ENCODE assay signal across 19 cellular contexts in genomic region chr5:1803192-1803591, GRCh38. TPM values are rescaled to one million over a fixed set of nuclear protein-coding genes. Genes with fewer than 3 reads are reported as not detected.
DNase-seq lines count a peak whose midpoint lies in the region; ATAC-seq and TF ChIP-seq lines count a peak whose summit lies in the region.
"Had no signal": no experiment of that assay in that cellular context is flagged by ENCODE, and none has a peak within 500 bp of the region (broad histone marks: within the 10 kb centered on the region; RNA-seq: fewer than 3 reads in every experiment).

No MANE protein-coding gene starts in this region.

- peaks cover 63% of the 10 kb centered on the region for H3K36me3 ChIP-seq in left ventricle myocardium inferior

- no peaks in the 10 kb centered on the region for H3K9me3 ChIP-seq in left ventricle myocardium inferior (replicated peaks)

- peak overlapping the region; percentile 53 to 98 (median 98) for H3K4me3 Mint-ChIP-seq in T-cell
- peak overlapping the region; percentile 57 for H3K4me3 Mint-ChIP-seq in glutamatergic neuron (ENCODE audit: unreplicated experiment)
- H3K4me3 Mint-ChIP-seq: endodermal cell had no signal

- DNase-seq in left ventricle myocardium inferior = no peak
- no peak for DNase-seq in Right ventricle myocardium superior
- DNase-seq in T-cell = no peak
- no peak for DNase-seq in glutamatergic neuron
- DNase-seq in kidney tubule cell (ENCODE audit: low spot score) = no peak
- no peak for DNase-seq in NCI-H146 (lab: John Stamatoyannopoulos, UW)
- DNase-seq in GM19240 (ENCODE audit: insufficient read length, low spot score) = no peak
- DNase-seq: activated CD4-positive, alpha-beta T cell treated with anti-CD3 and anti-CD28 coated beads, Interleukin-2, amount 50 U/mL, for 48 hours; central memory CD4-positive, alpha-beta T cell; DMS 273 treated with DMSO at 0.1 percent for 48 hours; endodermal cell; KG1; left colon; NCI-H1417; NCI-H2227 treated with DMSO at 0.1 percent for 48 hours; retina; stimulated activated CD4-positive, alpha-beta T cell treated with anti-CD3 and anti-CD28 coated beads, Interleukin-15, amount 100 ng/mL, for 24 hours; T-helper 9 cell had no signal

- no peak for ATAC-seq in Right ventricle myocardium superior (ENCODE audit: poor library complexity)
- no peak for ATAC-seq in T-cell (replicated peaks in 1 of 4)
- ATAC-seq: left colon, Right ventricle myocardium inferior had no signal

- H3K36me3 Mint-ChIP-seq in T-cell = peaks cover 45% of the 10 kb centered on the region
- no peaks in the 10 kb centered on the region for H3K36me3 Mint-ChIP-seq in glutamatergic neuron (ENCODE audit: unreplicated experiment)

- H3K4me1 Mint-ChIP-seq in T-cell = peaks cover 55 to 66% (median 63%) of the 10 kb centered on the region in 3 donors
- peaks cover 6% of the 10 kb centered on the region for H3K4me1 Mint-ChIP-seq in glutamatergic neuron (ENCODE audit: low read depth, unreplicated experiment)

- H3K27me3 Mint-ChIP-seq in T-cell = no peaks in the 10 kb centered on the region
- peaks cover 7% of the 10 kb centered on the region for H3K27me3 Mint-ChIP-seq in glutamatergic neuron (ENCODE audit: unreplicated experiment)

- H3K4me1 ChIP-seq in left ventricle myocardium inferior = peaks cover 92% of the 10 kb centered on the region

- H3K27ac Mint-ChIP-seq in T-cell (peak overlapping the region in 1 of 2 donors; percentile 6), glutamatergic neuron (ENCODE audit: unreplicated experiment) (peak overlapping the region; percentile 10)
- H3K27ac Mint-ChIP-seq: endodermal cell had no signal

- H3K4me3 ChIP-seq in left ventricle myocardium inferior = no peak overlapping the region

- POLR2A ChIA-PET in T-cell (lab: Charles Lee) = interaction anchor here in 1 of 2 donors (0.6 to 1.1 kb wide), 2 partner anchors 8 to 10 kb away, joined by 3 read pairs; no protein-coding TSS in a partner anchor

- H3K9me3 Mint-ChIP-seq in T-cell (no peaks in the 10 kb centered on the region), glutamatergic neuron (ENCODE audit: unreplicated experiment) (peaks cover 13% of the 10 kb centered on the region)
- H3K9me3 Mint-ChIP-seq: endodermal cell had no signal

- no peaks in the 10 kb centered on the region for H3K27me3 ChIP-seq in left ventricle myocardium inferior (ENCODE audit: low read depth)

- TF ChIP-seq CTCF in left ventricle myocardium inferior (IDR thresholded peaks at IDR 0.05; ENCODE audit: borderline replicate concordance) (no peak), glutamatergic neuron (IDR thresholded peaks at IDR 0.05; ENCODE audit: partially characterized antibody, unreplicated experiment) (no peak)

- peak overlapping the region; percentile 65 for H3K27ac ChIP-seq in left ventricle myocardium inferior (replicated peaks)

- intact Hi-C loops in left ventricle myocardium inferior (cut with micrococcal nuclease) (no loop called here), Right ventricle myocardium superior (cut with DNase I) (loop anchor here (5.0 kb wide), 1 partner anchor 144 kb away; no protein-coding TSS in a partner anchor)

- CTCF ChIA-PET in T-cell (lab: Charles Lee) = interaction anchor here in 1 of 2 donors (0.8 to 0.9 kb wide), 2 partner anchors 30 to 762 kb away, joined by 3 read pairs; no protein-coding TSS in a partner anchor

RNA-seq across cellular contexts. Expression of gene NDUFS6, which starts 2.0 kb away (rescaled TPM):
- total RNA-seq in left ventricle myocardium inferior = 122 TPM
- total RNA-seq in Right ventricle myocardium superior = 126 TPM
- total RNA-seq in T-cell = 10 to 100 TPM; 16.4 to 21.7 (median 18.8) TPM
- total RNA-seq in glutamatergic neuron (ENCODE audit: unreplicated experiment) = 40.3 TPM

RNA-seq across cellular contexts. Expression of gene MRPL36, which starts 3.6 kb away (rescaled TPM):
- total RNA-seq in left ventricle myocardium inferior (57.4 TPM), Right ventricle myocardium superior (65.5 TPM), T-cell (10 to 100 TPM; 10.6 to 32.5 (median 29.8) TPM), glutamatergic neuron (ENCODE audit: unreplicated experiment) (40.0 TPM)
